ENCODE assay signal across 8 cellular contexts in the genomic region with DNA sequence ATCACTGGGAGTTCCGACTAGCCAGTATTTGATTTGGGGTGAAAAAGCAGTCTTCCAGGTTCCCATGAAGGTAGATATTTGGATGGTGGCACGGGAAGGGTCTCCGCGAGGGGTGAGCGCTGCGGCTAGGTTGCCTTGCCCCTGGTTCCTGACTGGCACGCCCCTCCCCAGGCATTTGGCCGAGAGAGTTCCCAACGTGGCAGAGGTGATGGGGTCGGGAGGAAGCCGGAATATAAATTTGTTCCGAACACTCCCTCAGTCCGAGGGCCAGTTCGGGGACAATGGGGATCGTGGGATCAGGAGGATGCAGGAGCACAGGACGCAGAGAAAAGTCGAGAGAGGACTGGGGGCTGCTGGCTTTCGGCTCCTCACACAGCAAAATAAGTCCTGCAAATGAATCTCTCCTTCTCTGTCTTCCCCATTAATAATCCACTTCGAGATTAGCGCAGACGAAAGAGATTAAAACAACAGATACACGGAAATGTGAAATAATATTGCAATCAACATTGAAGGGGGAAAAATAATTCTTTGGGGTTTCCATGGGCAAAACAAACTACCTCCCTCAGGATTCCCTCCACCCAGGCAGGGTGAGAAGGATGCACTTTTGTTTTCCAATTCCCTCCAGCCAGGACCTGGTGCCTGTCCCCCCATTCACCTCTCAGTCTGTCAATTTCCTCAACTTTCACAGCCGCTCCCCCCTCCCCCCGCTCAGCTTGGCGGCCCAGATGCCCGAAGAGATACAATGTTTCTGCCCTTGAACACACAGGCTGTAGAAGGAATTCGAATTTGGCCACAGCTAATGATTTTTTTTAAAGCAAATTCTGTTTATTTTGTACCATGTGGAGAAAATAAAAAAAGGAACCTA. TPM values are rescaled to one million over a fixed set of nuclear protein-coding genes. Genes with fewer than 3 reads are reported as not detected.
DNase-seq lines count a peak whose midpoint lies in the region; ATAC-seq and TF ChIP-seq lines count a peak whose summit lies in the region.

No MANE protein-coding gene starts in this region.

- H3K27me3 ChIP-seq in ACC112 (ENCODE audit: insufficient read depth, low read length) (no peaks in the 10 kb centered on the region), upper lobe of left lung (peaks cover 0 to 4% (median 0%) of the 10 kb centered on the region in 4 donors)

- H3K4me3 ChIP-seq in ACC112 (ENCODE audit: low read depth, low read length) (peak overlapping the region; percentile 80), upper lobe of left lung (peak overlapping the region in 3 of 4 donors; percentile 51 to 64 (median 55))

- peaks cover 17% of the 10 kb centered on the region for H3K4me1 Mint-ChIP-seq in memory B cell

- no peak for ATAC-seq in memory B cell (ENCODE audit: low read depth)
- ATAC-seq in upper lobe of left lung (ENCODE audit: low FRiP score in 2 of 2): no peak

- H3K27ac ChIP-seq in ACC112 (ENCODE audit: low read depth, low read length) (peak overlapping the region; percentile 91), caudate nucleus (ENCODE audit: low read depth, low read length) (peak overlapping the region; percentile 95), upper lobe of left lung (peak overlapping the region; percentile 96 to 99 (median 98))

- H3K27ac Mint-ChIP-seq in memory B cell: peak overlapping the region; percentile 55

- DNase-seq in NAMALWA (ENCODE audit: low spot score): peak; percentile 53
- peak in 19 of 61 donors; percentile 14 to 48 (median 36) for DNase-seq in caudate nucleus (lab: John Stamatoyannopoulos, UW)
- DNase-seq in memory B cell (ENCODE audit: low spot score in 2 of 2): no peak
- DNase-seq in upper lobe of left lung: peak in 1 of 2 donors; percentile 43
- no peak for DNase-seq in midbrain (lab: John Stamatoyannopoulos, UW)
- no peak for DNase-seq in T-helper 9 cell
- no peak for DNase-seq in COR-L47 (lab: John Stamatoyannopoulos, UW)

- H3K27me3 Mint-ChIP-seq in memory B cell: peaks cover 5% of the 10 kb centered on the region

- 16 to 21% methylated on average over 27 of the region's 27 CpGs for WGBS in upper lobe of left lung, 2 donors

- TF ChIP-seq CTCF in upper lobe of left lung (IDR thresholded peaks at IDR 0.05): no peak

- TF ChIP-seq POLR2A in upper lobe of left lung (IDR thresholded peaks at IDR 0.05): no peak

- H3K36me3 Mint-ChIP-seq in memory B cell: peaks cover 2% of the 10 kb centered on the region

- H3K4me3 Mint-ChIP-seq in memory B cell: peak overlapping the region; percentile 86

- H3K36me3 ChIP-seq in ACC112 (ENCODE audit: insufficient read depth, low read length): no peaks in the 10 kb centered on the region
- H3K36me3 ChIP-seq in upper lobe of left lung: no peaks in the 10 kb centered on the region

- H2AFZ ChIP-seq in ACC112 (ENCODE audit: low read length, unreplicated experiment): peak overlapping the region; percentile 89

- no peak for TF ChIP-seq EP300 in upper lobe of left lung (IDR thresholded peaks at IDR 0.05)

- peaks cover 19% of the 10 kb centered on the region for H3K79me2 ChIP-seq in ACC112 (ENCODE audit: control insufficient read depth, insufficient read depth, low read length, unreplicated experiment)

- H3K9me3 ChIP-seq in upper lobe of left lung: no peaks in the 10 kb centered on the region

- H3K9me3 Mint-ChIP-seq in memory B cell: no peaks in the 10 kb centered on the region

- H3K4me1 ChIP-seq in ACC112 (ENCODE audit: control insufficient read depth, insufficient read depth, low read length, unreplicated experiment) (peaks cover 14% of the 10 kb centered on the region), upper lobe of left lung (peaks cover 0 to 23% (median 15%) of the 10 kb centered on the region in 4 donors)

RNA-seq across cellular contexts. Expression of a gene that starts 3.1 kb away (rescaled TPM):
- total RNA-seq in upper lobe of left lung: 100 to 1,000 TPM; 104 to 237 (median 148) TPM
